ENCODE assay signal across 1 cellular context in the genomic region with DNA sequence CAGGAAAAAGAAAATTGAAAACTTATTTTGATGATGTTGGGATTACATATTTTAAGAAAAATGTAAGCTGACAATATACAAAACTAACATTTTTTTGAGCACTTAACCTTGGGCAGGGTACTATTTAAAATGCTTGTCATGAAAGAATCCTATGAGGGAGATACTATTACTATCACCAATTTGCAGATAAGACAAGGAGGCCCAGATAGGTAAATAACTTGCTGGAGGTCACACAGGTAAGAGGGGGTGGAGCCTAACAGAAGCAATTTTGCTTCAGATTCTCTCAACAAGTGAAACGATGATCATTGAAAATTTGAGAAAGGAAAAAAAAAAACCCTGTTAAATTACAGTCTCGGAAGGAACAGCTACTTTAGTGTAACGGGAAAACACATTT.
TF ChIP-seq lines count a peak whose summit lies in the region.

No MANE protein-coding gene starts in this region.

TF ChIP-seq in GM12878, 131 proteins besides CTCF, POLR2A, EP300 and RAD21:
- TF ChIP-seq HDGF (IDR thresholded peaks at IDR 0.05), result no peak
- TF ChIP-seq ZNF24 (IDR thresholded peaks at IDR 0.05), result no peak
- no peak for TF ChIP-seq RELB (IDR thresholded peaks at IDR 0.05; ENCODE audit: low read depth)
- no peak for TF ChIP-seq ZNF217 (IDR thresholded peaks at IDR 0.05)
- TF ChIP-seq NFXL1 (IDR thresholded peaks at IDR 0.05; ENCODE audit: borderline replicate concordance), result no peak
- TF ChIP-seq, protein P1, sequence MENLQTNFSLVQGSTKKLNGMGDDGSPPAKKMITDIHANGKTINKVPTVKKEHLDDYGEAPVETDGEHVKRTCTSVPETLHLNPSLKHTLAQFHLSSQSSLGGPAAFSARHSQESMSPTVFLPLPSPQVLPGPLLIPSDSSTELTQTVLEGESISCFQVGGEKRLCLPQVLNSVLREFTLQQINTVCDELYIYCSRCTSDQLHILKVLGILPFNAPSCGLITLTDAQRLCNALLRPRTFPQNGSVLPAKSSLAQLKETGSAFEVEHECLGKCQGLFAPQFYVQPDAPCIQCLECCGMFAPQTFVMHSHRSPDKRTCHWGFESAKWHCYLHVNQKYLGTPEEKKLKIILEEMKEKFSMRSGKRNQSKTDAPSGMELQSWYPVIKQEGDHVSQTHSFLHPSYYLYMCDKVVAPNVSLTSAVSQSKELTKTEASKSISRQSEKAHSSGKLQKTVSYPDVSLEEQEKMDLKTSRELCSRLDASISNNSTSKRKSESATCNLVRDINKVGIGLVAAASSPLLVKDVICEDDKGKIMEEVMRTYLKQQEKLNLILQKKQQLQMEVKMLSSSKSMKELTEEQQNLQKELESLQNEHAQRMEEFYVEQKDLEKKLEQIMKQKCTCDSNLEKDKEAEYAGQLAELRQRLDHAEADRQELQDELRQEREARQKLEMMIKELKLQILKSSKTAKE (IDR thresholded peaks at IDR 0.05; ENCODE audit: low read depth, poor library complexity, severe bottlenecking), result no peak
- no peak for TF ChIP-seq DPF2 (IDR thresholded peaks at IDR 0.05)
- TF ChIP-seq TCF3 (IDR thresholded peaks at IDR 0.05; ENCODE audit: borderline replicate concordance, insufficient read depth, low read depth, low read length), result no peak
- TF ChIP-seq REST (IDR thresholded peaks at IDR 0.05; ENCODE audit: low read depth, low read length), result no peak
